9 cellular contexts compared by ENCODE assay signal in genomic region chr17:77235370-77236080, GRCh38.
DNase-seq lines count a peak whose midpoint lies in the region; ATAC-seq and TF ChIP-seq lines count a peak whose summit lies in the region.
"Had no signal": no experiment of that assay in that cellular context is flagged by ENCODE, and none has a peak within 500 bp of the region (broad histone marks: within the 10 kb centered on the region; RNA-seq: fewer than 3 reads in every experiment).

No MANE protein-coding gene starts in this region.

- DNase-seq in EL (peak; percentile 83), SHP77 treated with DMSO at 0.1 percent for 48 hours (lab: John Stamatoyannopoulos, UW) (peak; percentile 58), nephron progenitor cell (no peak), AML-193 (lab: John Stamatoyannopoulos, UW) (no peak), putamen (ENCODE audit: low spot score) (no peak), D341Med (ENCODE audit: low spot score) (no peak)
- DNase-seq in effector memory CD8-positive, alpha-beta T cell, result no peak

- no peaks in the 10 kb centered on the region for H3K9me3 Mint-ChIP-seq in effector memory CD8-positive, alpha-beta T cell
- H3K9me3 Mint-ChIP-seq in nephron progenitor cell, result peaks cover 28% of the 10 kb centered on the region

- no peak overlapping the region for H3K27ac Mint-ChIP-seq in effector memory CD8-positive, alpha-beta T cell
- H3K27ac Mint-ChIP-seq in nephron progenitor cell, result peak overlapping the region; percentile 24
- H3K27ac Mint-ChIP-seq: IgD-negative memory B cell had no signal

- ATAC-seq in effector memory CD8-positive, alpha-beta T cell (replicated peaks), result no peak
- no peak for ATAC-seq in GM21723 (IDR thresholded peaks at IDR 0.05; ENCODE audit: unreplicated experiment)

- peaks cover 0 to 2% of the 10 kb centered on the region in 2 donors for H3K4me1 Mint-ChIP-seq in effector memory CD8-positive, alpha-beta T cell (ENCODE audit: low read depth in 2 of 2)
- H3K4me1 Mint-ChIP-seq in nephron progenitor cell, result peaks cover 47% of the 10 kb centered on the region

- TF ChIP-seq CTCF in nephron progenitor cell (IDR thresholded peaks at IDR 0.05), result no peak

- H3K4me3 Mint-ChIP-seq in effector memory CD8-positive, alpha-beta T cell, result peak overlapping the region; percentile 29 to 60
- H3K4me3 Mint-ChIP-seq in nephron progenitor cell, result no peak overlapping the region

- no peaks in the 10 kb centered on the region for H3K36me3 Mint-ChIP-seq in effector memory CD8-positive, alpha-beta T cell (ENCODE audit: insufficient read depth)
- peaks cover 5% of the 10 kb centered on the region for H3K36me3 Mint-ChIP-seq in nephron progenitor cell (ENCODE audit: low read depth)
- H3K36me3 Mint-ChIP-seq: IgD-negative memory B cell had no signal

- peaks cover 6 to 12% of the 10 kb centered on the region in 2 donors for H3K27me3 Mint-ChIP-seq in effector memory CD8-positive, alpha-beta T cell
- peaks cover 6% of the 10 kb centered on the region for H3K27me3 Mint-ChIP-seq in nephron progenitor cell (ENCODE audit: low read depth, poor library complexity)

Comparison
In these comparisons a context has a peak if more than half of its experiments do, and no peak if none do; other contexts are left out.
1. DNase-seq: peak in EL (single experiment) and SHP77 treated with DMSO at 0.1 percent for 48 hours (single experiment); none in effector memory CD8-positive, alpha-beta T cell (0 of 3), nephron progenitor cell (single experiment), AML-193 (0 of 2), putamen (single experiment) and D341Med (single experiment).